In the genomic region with DNA sequence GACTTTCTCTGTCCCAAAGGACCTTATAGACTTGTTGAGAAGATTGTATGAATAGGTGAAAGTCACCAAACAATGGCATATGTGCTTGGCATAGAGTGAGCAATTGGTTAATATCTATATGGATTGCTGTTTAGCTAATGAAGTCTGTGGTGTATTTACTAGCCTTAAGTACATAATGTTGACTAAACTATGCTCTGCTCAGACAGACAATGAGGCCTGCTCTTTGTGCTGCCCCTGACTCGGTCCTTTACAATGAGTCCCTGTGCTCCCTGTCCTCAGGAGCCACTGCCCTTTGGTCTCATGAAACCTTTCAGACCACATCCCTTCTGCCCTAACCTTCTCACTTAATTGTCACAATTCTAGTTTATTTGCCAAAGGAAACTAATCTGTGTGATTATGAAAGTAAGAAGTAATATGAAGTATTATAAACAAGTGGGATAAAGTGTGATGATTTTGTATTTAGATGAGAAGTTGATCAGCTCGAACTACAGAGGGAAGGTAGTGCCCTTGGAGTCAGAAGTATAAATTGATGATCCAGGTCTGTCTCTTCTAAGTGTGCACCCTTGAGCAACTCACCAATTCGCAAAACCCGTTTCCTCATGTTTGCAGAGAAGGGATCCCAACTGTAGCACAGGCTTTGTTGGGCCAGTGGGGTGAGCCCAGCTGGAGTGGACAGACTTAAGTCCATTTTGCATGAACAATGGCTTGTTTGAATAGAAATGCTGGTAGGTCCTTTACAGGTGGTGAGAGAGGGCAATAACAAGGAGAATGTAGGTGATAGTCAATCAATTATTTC, we compare ENCODE assay signal across 20 cellular contexts. TPM values are rescaled to one million over a fixed set of nuclear protein-coding genes. Genes with fewer than 3 reads are reported as not detected.
DNase-seq lines count a peak whose midpoint lies in the region; ATAC-seq, FAIRE-seq and TF ChIP-seq lines count a peak whose summit lies in the region.
"Had no signal": no experiment of that assay in that cellular context is flagged by ENCODE, and none has a peak within 500 bp of the region (broad histone marks: within the 10 kb centered on the region; RNA-seq: fewer than 3 reads in every experiment).

No MANE protein-coding gene starts in this region.

- in situ Hi-C loops in SK-MEL-5 (cut with HindIII; ENCODE audit: low pct_unique_long_range_greater_than_20kb, low sequenced_read_pairs) = no loop called here

- peak; percentile 43 for DNase-seq in NCI-H748 (lab: John Stamatoyannopoulos, UW; ENCODE audit: unreplicated experiment)
- no peak for DNase-seq in NCI-H748 treated with DMSO at 0.1 percent for 48 hours (lab: John Stamatoyannopoulos, UW)
- DNase-seq in SK-MEL-5 (ENCODE audit: low read depth, low spot score) = peak; percentile 23
- DNase-seq in right lobe of liver = peak; percentile 22 to 61 (median 59)
- peak; percentile 20 for DNase-seq in small intestine
- DNase-seq in smooth muscle cell (lab: John Stamatoyannopoulos, UW; ENCODE audit: unreplicated experiment) = no peak
- no peak for DNase-seq in 8988T
- DNase-seq: CD4-positive, alpha-beta T cell; DMS79 treated with DMSO at 0.1 percent for 48 hours; H7; MM.1S; NCI-H1092; NCI-H1694; NCI-H2081 treated with DMSO at 0.1 percent for 48 hours; NCI-H2227 treated with DMSO at 0.1 percent for 48 hours; NCI-H510A treated with DMSO at 0.1 percent for 48 hours; PC-9 had no signal

- peak overlapping the region; percentile 37 to 76 (median 70) for H3K27ac ChIP-seq in right lobe of liver
- H3K27ac ChIP-seq in small intestine (ENCODE audit: low read depth in 1 of 2, low read length in 1 of 2) = no peak overlapping the region
- no peak overlapping the region for H3K27ac ChIP-seq in smooth muscle cell (ENCODE audit: low read depth)
- H3K27ac ChIP-seq: PC-9, RWPE1 had no signal

- TF ChIP-seq POLR2A in right lobe of liver (IDR thresholded peaks at IDR 0.05) = no peak

- TF ChIP-seq CTCF in right lobe of liver (IDR thresholded peaks at IDR 0.05) (no peak), smooth muscle cell (IDR thresholded peaks at IDR 0.05; ENCODE audit: borderline replicate concordance, insufficient read depth, poor library complexity, severe bottlenecking) (no peak)

- H3K4me1 ChIP-seq in right lobe of liver (peaks cover 0 to 55% (median 9%) of the 10 kb centered on the region in 4 donors), small intestine (ENCODE audit: control insufficient read depth in 2 of 2, insufficient read depth in 1 of 2, low read depth in 1 of 2, low read length in 1 of 2) (peaks cover 0 to 5% of the 10 kb centered on the region in 2 donors), smooth muscle cell (ENCODE audit: low read depth) (no peaks in the 10 kb centered on the region)

- H3K9me3 ChIP-seq in right lobe of liver (no peaks in the 10 kb centered on the region), small intestine (ENCODE audit: control insufficient read depth, low read depth) (no peaks in the 10 kb centered on the region), smooth muscle cell (replicated peaks; ENCODE audit: low read depth) (no peaks in the 10 kb centered on the region)

- peak; percentile 59 to 82 (median 72) for ATAC-seq in right lobe of liver
- no peak for ATAC-seq in GM18520 (IDR thresholded peaks at IDR 0.05; ENCODE audit: unreplicated experiment)

- no peaks in the 10 kb centered on the region for H3K36me3 ChIP-seq in right lobe of liver
- H3K36me3 ChIP-seq in small intestine (ENCODE audit: control insufficient read depth in 2 of 2, insufficient read depth in 2 of 2, low read length in 2 of 2) = no peaks in the 10 kb centered on the region
- no peaks in the 10 kb centered on the region for H3K36me3 ChIP-seq in smooth muscle cell (ENCODE audit: low read depth)

- no peak overlapping the region for H3K9ac ChIP-seq in smooth muscle cell (ENCODE audit: low read depth)

- H3K27me3 ChIP-seq in right lobe of liver (no peaks in the 10 kb centered on the region), small intestine (ENCODE audit: control insufficient read depth in 2 of 2, insufficient read depth in 2 of 2, low read length in 2 of 2) (no peaks in the 10 kb centered on the region), smooth muscle cell (ENCODE audit: low read depth) (no peaks in the 10 kb centered on the region)

- no peak for FAIRE-seq in small intestine (lab: Jason Lieb, UNC)
- FAIRE-seq: A204.1 had no signal

- H3K79me2 ChIP-seq in smooth muscle cell (ENCODE audit: low read depth) = no peaks in the 10 kb centered on the region

- H2AFZ ChIP-seq in smooth muscle cell (ENCODE audit: low read depth) = no peak overlapping the region
- H2AFZ ChIP-seq: PC-9 had no signal

- H3K4me3 ChIP-seq in right lobe of liver = peak overlapping the region in 2 of 3 donors; percentile 24 to 51
- no peak overlapping the region for H3K4me3 ChIP-seq in small intestine (ENCODE audit: low read depth in 1 of 2, low read length in 2 of 2)
- H3K4me3 ChIP-seq in smooth muscle cell = no peak overlapping the region
- H3K4me3 ChIP-seq: PC-9 had no signal

- H3F3A ChIP-seq in smooth muscle cell (ENCODE audit: low read depth) = peaks cover 16% of the 10 kb centered on the region

- no peak overlapping the region for H3K4me2 ChIP-seq in smooth muscle cell
- H3K4me2 ChIP-seq: PC-9 had no signal

- WGBS in right lobe of liver (ENCODE audit: insufficient coverage, low coverage, low lambda C conversion rate, missing lambda C conversion rate) = 36% methylated on average over 4 of the region's 4 CpGs
- WGBS in small intestine, 3 donors = 57 to 73% (median 59%) methylated on average over 4 of the region's 4 CpGs
- WGBS in smooth muscle cell (ENCODE audit: low lambda C conversion rate) = 87% methylated on average over 4 of the region's 4 CpGs

- intact Hi-C loops in right lobe of liver (cut with DNase I) = no loop called here

- H4K20me1 ChIP-seq in smooth muscle cell (ENCODE audit: low read depth) = no peaks in the 10 kb centered on the region

RNA-seq across cellular contexts. Expression of a gene that starts 21.0 kb away (rescaled TPM):
- total RNA-seq in SK-MEL-5 (2014; rRNA removed; shearing (Covaris generic)) = 43.3 and 55.4 TPM in 2 replicates
- 17.1 and 30.0 TPM in 2 replicates for polyA plus RNA-seq in SK-MEL-5 (2015; cell fraction: cytosol; rRNA removed)
- 12.8 and 33.3 TPM in 2 replicates for polyA plus RNA-seq in SK-MEL-5 (2015; cell fraction: nucleus; rRNA removed)
- total RNA-seq in right lobe of liver (100 to 1,000 TPM in 1 of 6 experiments, 10 to 100 TPM in 5; 47.2 to 101 (median 59.8) TPM), smooth muscle cell (9.6 and 20.7 TPM in 2 replicates)
- polyA plus RNA-seq in small intestine (10 to 100 TPM; 22.8 to 37.8 (median 26.2) TPM), smooth muscle cell (3.6 and 10.8 TPM in 2 replicates)

Comparison
In these comparisons a context has a peak if more than half of its experiments do, and no peak if none do; other contexts are left out.
1. DNase-seq: peak in NCI-H748 (single experiment), SK-MEL-5 (single experiment), right lobe of liver (3 of 3) and small intestine (single experiment); none in NCI-H748 treated with DMSO at 0.1 percent for 48 hours (single experiment), smooth muscle cell (single experiment) and 8988T (single experiment).
2. H3K27ac ChIP-seq: peak in right lobe of liver (3 of 3); none in small intestine (0 of 2) and smooth muscle cell (single experiment).
3. H3K4me3 ChIP-seq: peak in right lobe of liver (2 of 3); none in small intestine (0 of 2) and smooth muscle cell (single experiment).